ENCODE assay signal across 8 cellular contexts in genomic region chr2:232438951-232439757, GRCh38. TPM values are rescaled to one million over a fixed set of nuclear protein-coding genes. Genes with fewer than 3 reads are reported as not detected.
DNase-seq lines count a peak whose midpoint lies in the region; ATAC-seq, FAIRE-seq and TF ChIP-seq lines count a peak whose summit lies in the region.

No MANE protein-coding gene starts in this region.

- H3K4me1 Mint-ChIP-seq in chondrocyte (ENCODE audit: low read depth) (no peaks in the 10 kb centered on the region), nephron (no peaks in the 10 kb centered on the region)

- TF ChIP-seq CTCF in chondrocyte (IDR thresholded peaks at IDR 0.05) = peak; percentile 79
- TF ChIP-seq CTCF in nephron (IDR thresholded peaks at IDR 0.05; ENCODE audit: unreplicated experiment in 3 of 3) = peak; percentile 47 to 57 (median 55)

- ATAC-seq in HG03196 (IDR thresholded peaks at IDR 0.05; ENCODE audit: unreplicated experiment) = no peak
- no peak for ATAC-seq in HG03175 (IDR thresholded peaks at IDR 0.05; ENCODE audit: unreplicated experiment)
- ATAC-seq in HG02623 (IDR thresholded peaks at IDR 0.05; ENCODE audit: unreplicated experiment) = no peak

- DNase-seq in GM12891 (ENCODE audit: insufficient read length, low spot score) (no peak), SK-N-DZ (ENCODE audit: low spot score) (peak; percentile 25), chondrocyte (ENCODE audit: low spot score) (no peak), RKO (ENCODE audit: low spot score) (no peak)

- TF ChIP-seq POLR2A in GM12891 (IDR thresholded peaks at IDR 0.05; ENCODE audit: low read depth, low read length) = no peak

- H3K36me3 Mint-ChIP-seq in chondrocyte (ENCODE audit: low read depth) = no peaks in the 10 kb centered on the region
- no peaks in the 10 kb centered on the region for H3K36me3 Mint-ChIP-seq in nephron (ENCODE audit: low read depth)

- peak; percentile 89 for FAIRE-seq in GM12891 (lab: Jason Lieb, UNC)

- H3K27ac Mint-ChIP-seq in chondrocyte (ENCODE audit: unreplicated experiment) (no peak overlapping the region), nephron (no peak overlapping the region)

- H3K9me3 Mint-ChIP-seq in chondrocyte (ENCODE audit: low read depth) = no peaks in the 10 kb centered on the region
- H3K9me3 Mint-ChIP-seq in nephron = no peaks in the 10 kb centered on the region

- H3K4me3 Mint-ChIP-seq in chondrocyte (ENCODE audit: unreplicated experiment) (no peak overlapping the region), nephron (no peak overlapping the region)

- H3K27me3 Mint-ChIP-seq in chondrocyte (ENCODE audit: low read depth) (peaks cover 12% of the 10 kb centered on the region), nephron (ENCODE audit: low read depth) (peaks cover 34% of the 10 kb centered on the region)

TF ChIP-seq in GM12891, 5 proteins besides CTCF, POLR2A, EP300 and RAD21:
- no peak for TF ChIP-seq TAF1 (IDR thresholded peaks at IDR 0.05; ENCODE audit: low read depth, low read length)
- no peak for TF ChIP-seq POLR2AphosphoS5 (IDR thresholded peaks at IDR 0.05; ENCODE audit: low read depth, low read length)
- no peak for TF ChIP-seq SPI1 (IDR thresholded peaks at IDR 0.05; ENCODE audit: low read depth, low read length)
- no peak for TF ChIP-seq PAX5 (IDR thresholded peaks at IDR 0.05; ENCODE audit: insufficient read depth, low read length, severe bottlenecking)
- no peak for TF ChIP-seq POU2F2 (IDR thresholded peaks at IDR 0.05; ENCODE audit: low read depth, low read length)

RNA-seq across cellular contexts. Expression of gene ALPI, which starts 16.8 kb away (rescaled TPM):
- polyA plus RNA-seq in GM12891 (2012; ENCODE audit: low read depth, missing spikeins) = not detected
- polyA plus RNA-seq in SK-N-DZ (2014; cell fraction: cytosol; rRNA removed) = not detected in 2 replicates
- polyA plus RNA-seq in SK-N-DZ (2014; cell fraction: nucleus; rRNA removed) = not detected in 2 replicates
- not detected in 3 replicates for total RNA-seq in chondrocyte

RNA-seq across cellular contexts. Expression of gene ALPG, which starts 32.5 kb away (rescaled TPM):
- polyA plus RNA-seq in GM12891 (2012; ENCODE audit: low read depth, missing spikeins) = 0.04 TPM
- polyA plus RNA-seq in SK-N-DZ (2014; cell fraction: cytosol; rRNA removed) = not detected in 2 replicates
- polyA plus RNA-seq in SK-N-DZ (2014; cell fraction: nucleus; rRNA removed) = not detected in 2 replicates
- not detected in 3 replicates for total RNA-seq in chondrocyte

RNA-seq across cellular contexts. Expression of gene ECEL1, which starts 48.5 kb away (rescaled TPM):
- polyA plus RNA-seq in GM12891 (2012; ENCODE audit: low read depth, missing spikeins) = not detected
- polyA plus RNA-seq in SK-N-DZ (2014; cell fraction: cytosol; rRNA removed) = 0.17 and 0.32 TPM in 2 replicates
- polyA plus RNA-seq in SK-N-DZ (2014; cell fraction: nucleus; rRNA removed) = 0.94 and 1.6 TPM in 2 replicates
- 0.12 to 0.53 TPM in 2 of 3 replicates, not detected in the other for total RNA-seq in chondrocyte
